8 cellular contexts compared by ENCODE assay signal in genomic region chr14:65206448-65207096, GRCh38.
A peak's percentile ranks its signal among the peaks of the same experiment; 100 is the strongest.
DNase-seq lines count a peak whose midpoint lies in the region; ATAC-seq, FAIRE-seq and TF ChIP-seq lines count a peak whose summit lies in the region.

No MANE protein-coding gene starts in this region.

- peak; percentile 56 for TF ChIP-seq POLR2A in GM12891 (IDR thresholded peaks at IDR 0.05; ENCODE audit: low read depth, low read length)
- no peak for TF ChIP-seq POLR2A in gastroesophageal sphincter (IDR thresholded peaks at IDR 0.05)
- no peak for TF ChIP-seq POLR2A in adrenal gland (IDR thresholded peaks at IDR 0.05)

- CTCF ChIA-PET in WTC11 (lab: Charles Lee): no interaction called here

- H3K9me3 Mint-ChIP-seq in WTC11: peaks cover 14% of the 10 kb centered on the region

- DNase-seq in GM12891 (ENCODE audit: insufficient read length, low spot score) (no peak), HT1080 (ENCODE audit: low read depth) (peak; percentile 93), amniotic stem cell (lab: John Stamatoyannopoulos, UW) (peak; percentile 24), NCI-H2081 treated with DMSO at 0.1 percent for 48 hours (lab: John Stamatoyannopoulos, UW) (no peak), WTC11 (ENCODE audit: low spot score) (no peak), adrenal gland (no peak)

- TF ChIP-seq EP300 in gastroesophageal sphincter (IDR thresholded peaks at IDR 0.05): no peak

- H3K27ac Mint-ChIP-seq in WTC11: no peak overlapping the region

- H3K4me3 ChIP-seq in gastroesophageal sphincter: no peak overlapping the region
- H3K4me3 ChIP-seq in adrenal gland: no peak overlapping the region

- H3K36me3 ChIP-seq in gastroesophageal sphincter (no peaks in the 10 kb centered on the region), adrenal gland (replicated peaks in 1 of 2) (no peaks in the 10 kb centered on the region)

- H3K4me1 Mint-ChIP-seq in WTC11: no peaks in the 10 kb centered on the region; the same call in 1 of the 2 replicates

- WGBS in gastroesophageal sphincter (ENCODE audit: low coverage in 1 of 2), 2 donors: 64 to 100% methylated on average over 1 to 3 of the region's 3 CpGs
- WGBS in adrenal gland, 4 donors: 74 to 79% (median 76%) methylated on average over 3 of the region's 3 CpGs

- intact Hi-C loops in adrenal gland (cut with DNase I): no loop called here

- H3K27ac ChIP-seq in gastroesophageal sphincter (no peak overlapping the region), adrenal gland (no peak overlapping the region)

- no peaks in the 10 kb centered on the region for H3K27me3 ChIP-seq in gastroesophageal sphincter
- no peaks in the 10 kb centered on the region for H3K27me3 ChIP-seq in adrenal gland

- no peak overlapping the region for H3K4me3 Mint-ChIP-seq in WTC11

- H3K36me3 Mint-ChIP-seq in WTC11: peaks cover 6% of the 10 kb centered on the region

- peak; percentile 85 for FAIRE-seq in GM12891 (lab: Jason Lieb, UNC)

- ATAC-seq in GM21528 (IDR thresholded peaks at IDR 0.05; ENCODE audit: low FRiP score, unreplicated experiment) (peak; percentile 60), WTC11 (no peak), gastroesophageal sphincter (no peak)

- H3K9me3 ChIP-seq in gastroesophageal sphincter (no peaks in the 10 kb centered on the region), adrenal gland (replicated peaks in 1 of 3) (no peaks in the 10 kb centered on the region)

- POLR2A ChIA-PET in WTC11 (lab: Charles Lee): no interaction called here

- TF ChIP-seq CTCF in WTC11 (IDR thresholded peaks at IDR 0.05) (no peak), gastroesophageal sphincter (IDR thresholded peaks at IDR 0.05) (no peak), adrenal gland (IDR thresholded peaks at IDR 0.05) (no peak)

- no peaks in the 10 kb centered on the region; the same call in 1 of the 2 replicates for H3K27me3 Mint-ChIP-seq in WTC11 (ENCODE audit: low read depth)

- no peaks in the 10 kb centered on the region for H3K4me1 ChIP-seq in gastroesophageal sphincter
- peaks cover 5 to 6% of the 10 kb centered on the region in 2 donors for H3K4me1 ChIP-seq in adrenal gland (replicated peaks in 1 of 2)

TF ChIP-seq in GM12891, 5 proteins besides CTCF, POLR2A, EP300 and RAD21:
- TF ChIP-seq PAX5 (IDR thresholded peaks at IDR 0.05; ENCODE audit: insufficient read depth, low read length, severe bottlenecking) (no peak), TAF1 (IDR thresholded peaks at IDR 0.05; ENCODE audit: low read depth, low read length) (no peak; the same call in 1 of the 2 replicates), POU2F2 (IDR thresholded peaks at IDR 0.05; ENCODE audit: low read depth, low read length) (peak; percentile 77), SPI1 (IDR thresholded peaks at IDR 0.05; ENCODE audit: low read depth, low read length) (peak; percentile 36; the same call in 1 of the 2 replicates), POLR2AphosphoS5 (IDR thresholded peaks at IDR 0.05; ENCODE audit: low read depth, low read length) (no peak)

TF ChIP-seq in WTC11, 78 proteins besides CTCF, POLR2A, EP300 and RAD21:
- TF ChIP-seq, protein P1, sequence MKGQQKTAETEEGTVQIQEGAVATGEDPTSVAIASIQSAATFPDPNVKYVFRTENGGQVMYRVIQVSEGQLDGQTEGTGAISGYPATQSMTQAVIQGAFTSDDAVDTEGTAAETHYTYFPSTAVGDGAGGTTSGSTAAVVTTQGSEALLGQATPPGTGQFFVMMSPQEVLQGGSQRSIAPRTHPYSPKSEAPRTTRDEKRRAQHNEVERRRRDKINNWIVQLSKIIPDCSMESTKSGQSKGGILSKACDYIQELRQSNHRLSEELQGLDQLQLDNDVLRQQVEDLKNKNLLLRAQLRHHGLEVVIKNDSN (CRISPR knock-in tag; IDR thresholded peaks at IDR 0.05): no peak
- TF ChIP-seq HMGA2 (CRISPR knock-in tag; IDR thresholded peaks at IDR 0.05) (no peak), NFATC4 (CRISPR knock-in tag; IDR thresholded peaks at IDR 0.05) (no peak), FOXP1 (CRISPR knock-in tag; IDR thresholded peaks at IDR 0.05; ENCODE audit: borderline replicate concordance) (no peak), ERG (CRISPR knock-in tag; IDR thresholded peaks at IDR 0.05) (no peak), NR3C1 (CRISPR knock-in tag; conservative IDR thresholded peaks at IDR 0.05; ENCODE audit: low read depth) (no peak), SOX15 (CRISPR knock-in tag; IDR thresholded peaks at IDR 0.05) (no peak)
- TF ChIP-seq, protein P2, sequence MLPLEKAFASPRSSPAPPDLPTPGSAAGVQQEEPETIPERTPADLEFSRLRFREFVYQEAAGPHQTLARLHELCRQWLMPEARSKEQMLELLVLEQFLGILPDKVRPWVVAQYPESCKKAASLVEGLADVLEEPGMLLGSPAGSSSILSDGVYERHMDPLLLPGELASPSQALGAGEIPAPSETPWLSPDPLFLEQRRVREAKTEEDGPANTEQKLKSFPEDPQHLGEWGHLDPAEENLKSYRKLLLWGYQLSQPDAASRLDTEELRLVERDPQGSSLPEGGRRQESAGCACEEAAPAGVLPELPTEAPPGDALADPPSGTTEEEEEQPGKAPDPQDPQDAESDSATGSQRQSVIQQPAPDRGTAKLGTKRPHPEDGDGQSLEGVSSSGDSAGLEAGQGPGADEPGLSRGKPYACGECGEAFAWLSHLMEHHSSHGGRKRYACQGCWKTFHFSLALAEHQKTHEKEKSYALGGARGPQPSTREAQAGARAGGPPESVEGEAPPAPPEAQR (CRISPR knock-in tag; IDR thresholded peaks at IDR 0.05): no peak

Comparison
In these comparisons a context has a peak if more than half of its experiments do, and no peak if none do; other contexts are left out.
1. DNase-seq: peak in HT1080 (single experiment) and amniotic stem cell (single experiment); none in GM12891 (single experiment), NCI-H2081 treated with DMSO at 0.1 percent for 48 hours (single experiment), WTC11 (single experiment) and adrenal gland (0 of 7).